In genomic region chr12:101557092-101557491, GRCh38 we compare ENCODE assay signal across 10 cellular contexts. TPM values are rescaled to one million over a fixed set of nuclear protein-coding genes. Genes with fewer than 3 reads are reported as not detected.
"Had no signal": no experiment of that assay in that cellular context is flagged by ENCODE, and none has a peak within 500 bp of the region (broad histone marks: within the 10 kb centered on the region; RNA-seq: fewer than 3 reads in every experiment).

No MANE protein-coding gene starts in this region.

- H3K4me2 ChIP-seq: GM23338, KMS-11 had no signal

- H3K9ac ChIP-seq: KMS-11 had no signal

- H3K4me3 ChIP-seq: GM23338, HAP-1 had no signal

- H3K27ac ChIP-seq: KMS-11 had no signal

- ATAC-seq: GM23338, HCT116 had no signal

- H3K4me1 ChIP-seq: HAP-1 had no signal

- H3K36me3 ChIP-seq: HAP-1 had no signal

- DNase-seq: H7, HFFc6, KBM-7 had no signal

- H2AFZ ChIP-seq: GM23338 had no signal

- H3K9me3 ChIP-seq: HAP-1 had no signal

- FAIRE-seq: HTR-8/SVneo had no signal

RNA-seq across cellular contexts. Expression of gene MYBPC1, which starts 37.7 kb away (rescaled TPM):
- total RNA-seq: GM23338, H4, H7, HFFc6, HT-29 had no signal
